Comparison of ENCODE assay signal across 8 cellular contexts in genomic region chr3:54146383-54147239, GRCh38. TPM values are rescaled to one million over a fixed set of nuclear protein-coding genes. Genes with fewer than 3 reads are reported as not detected.
A peak's percentile ranks its signal among the peaks of the same experiment; 100 is the strongest.
DNase-seq lines count a peak whose midpoint lies in the region; ATAC-seq, FAIRE-seq and TF ChIP-seq lines count a peak whose summit lies in the region.

No MANE protein-coding gene starts in this region.

- no peaks in the 10 kb centered on the region for H3K36me3 ChIP-seq in HEK293 (ENCODE audit: control insufficient read depth in 2 of 2, insufficient read depth in 1 of 2, low read length in 2 of 2)
- no peaks in the 10 kb centered on the region for H3K36me3 ChIP-seq in pancreas

- H3K4me1 ChIP-seq in HEK293 (ENCODE audit: control insufficient read depth, insufficient read depth, low read length) (no peaks in the 10 kb centered on the region), pancreas (no peaks in the 10 kb centered on the region)

- no peak for FAIRE-seq in pancreas (lab: Jason Lieb, UNC)

- intact Hi-C loops in pancreas (cut with DNase I), result loop anchor here in 2 of 3 donors (10.0 kb wide), 1 partner anchor 228 kb away; no protein-coding TSS in a partner anchor

- H3K9me3 ChIP-seq in HEK293 (ENCODE audit: control insufficient read depth, insufficient read depth, low read depth, low read length), result no peaks in the 10 kb centered on the region
- no peaks in the 10 kb centered on the region for H3K9me3 ChIP-seq in pancreas

- CTCF ChIA-PET in HEK293 (lab: Yijun Ruan, JAX), result interaction anchor here (0.5 to 1.8 kb wide), 16 partner anchors 10 to 1943 kb away, joined by 3 to 9 read pairs (median 3); no protein-coding TSS in a partner anchor

- H3K27ac ChIP-seq in HEK293 (ENCODE audit: extremely low read depth, low read depth, low read length), result no peak overlapping the region
- no peak overlapping the region for H3K27ac ChIP-seq in pancreas

- TF ChIP-seq CTCF in HEK293 (tag by site-specific recombination; IDR thresholded peaks at IDR 0.05) (peak; percentile 87), fibroblast of mammary gland (conservative IDR thresholded peaks at IDR 0.05; ENCODE audit: control insufficient read depth, insufficient read depth, low read depth, low read length) (peak; percentile 18), pancreas (IDR thresholded peaks at IDR 0.05) (peak in 3 of 4 donors; percentile 45 to 58 (median 57))

- POLR2A ChIA-PET in HEK293 (lab: Yijun Ruan, JAX), result no interaction called here

- peak; percentile 66 for DNase-seq in AG20443 (ENCODE audit: low spot score)
- peak; percentile 19 for DNase-seq in OCI-M1 (lab: John Stamatoyannopoulos, UW)
- no peak for DNase-seq in fibroblast of mammary gland (ENCODE audit: low read depth)
- peak; percentile 22 to 85 (median 59) for DNase-seq in pancreas
- no peak for DNase-seq in activated effector memory CD4-positive, alpha-beta T cell treated with anti-CD3 and anti-CD28 coated beads, Interleukin-2, amount 50 U/mL, for 16 hours
- DNase-seq in NCI-H1048 (lab: John Stamatoyannopoulos, UW), result no peak

- ATAC-seq in pancreas (peak; percentile 55 to 98 (median 96)), HG02678 (IDR thresholded peaks at IDR 0.05; ENCODE audit: unreplicated experiment) (no peak)

- H3K4me3 ChIP-seq in HEK293 (ENCODE audit: low read depth, low read length), result no peak overlapping the region
- no peak overlapping the region for H3K4me3 ChIP-seq in fibroblast of mammary gland (ENCODE audit: control insufficient read depth, low read depth, low read length)
- no peak overlapping the region for H3K4me3 ChIP-seq in pancreas

- 13% methylated on average over 15 of the region's 15 CpGs for WGBS in pancreas, 2 donors

- H3K27me3 ChIP-seq in pancreas, result no peaks in the 10 kb centered on the region

TF ChIP-seq in HEK293, 187 proteins besides CTCF, POLR2A, EP300 and RAD21 (continues in another document):
- no peak for TF ChIP-seq ZNF549 (tag by site-specific recombination; IDR thresholded peaks at IDR 0.05)
- no peak for TF ChIP-seq SP7 (tag by site-specific recombination; IDR thresholded peaks at IDR 0.05)
- TF ChIP-seq ZNF132 (tag by site-specific recombination; IDR thresholded peaks at IDR 0.05; ENCODE audit: borderline replicate concordance), result no peak
- TF ChIP-seq ZNF169 (tag by site-specific recombination; IDR thresholded peaks at IDR 0.05), result no peak
- no peak for TF ChIP-seq AEBP2 (tag by site-specific recombination; IDR thresholded peaks at IDR 0.05; ENCODE audit: borderline replicate concordance)
- peak; percentile 70 for TF ChIP-seq ZNF2 (tag by site-specific recombination; IDR thresholded peaks at IDR 0.05)
- TF ChIP-seq REST (tag by site-specific recombination; IDR thresholded peaks at IDR 0.05), result no peak
- TF ChIP-seq GLIS1 (tag by site-specific recombination; IDR thresholded peaks at IDR 0.05), result no peak
- no peak for TF ChIP-seq ZNF777 (tag by site-specific recombination; IDR thresholded peaks at IDR 0.05; ENCODE audit: borderline replicate concordance)
- TF ChIP-seq SP3 (tag by site-specific recombination; IDR thresholded peaks at IDR 0.05), result no peak
- TF ChIP-seq ZNF792 (tag by site-specific recombination; IDR thresholded peaks at IDR 0.05), result no peak
- TF ChIP-seq ZNF112 (tag by site-specific recombination; IDR thresholded peaks at IDR 0.05), result no peak
- TF ChIP-seq ZNF791 (tag by site-specific recombination; IDR thresholded peaks at IDR 0.05), result no peak
- no peak for TF ChIP-seq ZNF510 (tag by site-specific recombination; IDR thresholded peaks at IDR 0.05; ENCODE audit: insufficient replicate concordance)
- TF ChIP-seq BCL11A (tag by site-specific recombination; IDR thresholded peaks at IDR 0.05; ENCODE audit: low read depth), result no peak
- no peak for TF ChIP-seq ZNF133 (tag by site-specific recombination; IDR thresholded peaks at IDR 0.05)
- TF ChIP-seq GLI4 (tag by site-specific recombination; IDR thresholded peaks at IDR 0.05), result no peak
- no peak for TF ChIP-seq MZF1 (tag by site-specific recombination; IDR thresholded peaks at IDR 0.05; ENCODE audit: borderline replicate concordance)
- 0 out of 2 replicates have a peak, but pooled peaks have one; percentile 30 for TF ChIP-seq ZNF660 (tag by site-specific recombination; IDR thresholded peaks at IDR 0.05)
- TF ChIP-seq TRIM28 (IDR thresholded peaks at IDR 0.05; ENCODE audit: borderline replicate concordance, low read length), result no peak
- TF ChIP-seq ZNF398 (tag by site-specific recombination; IDR thresholded peaks at IDR 0.05), result 0 out of 2 replicates have a peak, but pooled peaks have one; percentile 15
- TF ChIP-seq HOXD13 (CRISPR knock-in tag; IDR thresholded peaks at IDR 0.05; ENCODE audit: borderline replicate concordance), result no peak
- no peak for TF ChIP-seq ZNF148 (tag by site-specific recombination; IDR thresholded peaks at IDR 0.05; ENCODE audit: borderline replicate concordance)
- no peak for TF ChIP-seq REPIN1 (tag by site-specific recombination; IDR thresholded peaks at IDR 0.05; ENCODE audit: low read depth)
- TF ChIP-seq ZNF335 (tag by site-specific recombination; conservative IDR thresholded peaks at IDR 0.05), result no peak
- TF ChIP-seq ZNF19 (tag by site-specific recombination; IDR thresholded peaks at IDR 0.05; ENCODE audit: low read depth), result no peak

RNA-seq across cellular contexts. Expression of gene CACNA2D3, which starts 24.3 kb away (rescaled TPM):
- under 1 TPM in 4 of 6 donors, not detected in 2; 0.19 to 0.75 (median 0.37) TPM for total RNA-seq in pancreas
- polyA plus RNA-seq in pancreas, result under 1 TPM; 0.23 to 0.56 TPM

Comparison
In these comparisons a context has a peak if more than half of its experiments do, and no peak if none do; other contexts are left out.
1. DNase-seq: peak in AG20443 (single experiment), OCI-M1 (single experiment) and pancreas (6 of 6); none in fibroblast of mammary gland (single experiment), activated effector memory CD4-positive, alpha-beta T cell treated with anti-CD3 and anti-CD28 coated beads, Interleukin-2, amount 50 U/mL, for 16 hours (single experiment) and NCI-H1048 (single experiment).
2. CTCF ChIP-seq: peak in every context shown above with its lines; median percentile 87 in HEK293; 57 in pancreas; 18 in fibroblast of mammary gland.